Comparison of ENCODE assay signal across 8 cellular contexts in the genomic region with DNA sequence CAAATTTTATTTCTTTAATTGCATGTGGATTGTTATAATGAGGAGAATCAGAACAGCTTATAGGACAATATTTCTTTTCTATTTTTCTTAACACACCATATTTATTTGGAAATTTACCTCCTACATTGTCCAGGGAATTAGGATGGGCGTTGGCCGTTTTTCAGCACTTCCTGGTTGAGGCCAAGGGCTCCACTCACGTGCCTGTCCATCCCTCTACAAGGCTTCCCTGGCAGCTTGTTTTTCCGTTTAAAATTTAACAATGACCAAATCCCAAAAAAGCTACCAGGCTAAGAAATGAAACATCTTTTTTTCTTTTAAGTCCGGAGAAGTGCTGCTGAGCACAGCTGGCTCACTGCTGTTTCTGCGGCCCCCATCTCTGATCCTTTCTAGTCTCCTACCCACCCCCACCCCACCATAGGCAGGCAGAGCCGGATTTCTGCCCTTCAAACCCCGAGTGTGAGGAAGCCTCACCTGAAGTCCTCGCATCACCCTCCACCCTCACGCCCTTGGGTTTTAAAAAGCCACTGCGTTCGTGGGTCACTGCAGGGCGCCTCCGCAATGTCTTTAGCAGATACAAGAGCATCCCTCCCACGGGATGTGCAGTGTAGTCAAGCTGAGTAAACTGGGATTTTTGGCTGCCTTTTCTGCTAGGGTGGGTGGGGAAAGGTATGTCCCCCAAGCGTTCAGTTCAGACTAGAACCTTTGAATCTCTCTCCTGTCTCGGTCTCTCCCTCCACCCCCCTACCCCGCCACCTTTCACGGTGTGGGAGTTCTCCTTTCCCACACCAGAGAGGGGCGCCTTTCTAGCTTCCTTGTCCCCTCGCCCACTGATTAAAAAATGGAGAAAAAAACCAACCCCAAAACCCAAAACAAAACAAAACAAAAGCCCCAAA. TPM values are rescaled to one million over a fixed set of nuclear protein-coding genes. Genes with fewer than 3 reads are reported as not detected.
DNase-seq lines count a peak whose midpoint lies in the region; ATAC-seq, FAIRE-seq and TF ChIP-seq lines count a peak whose summit lies in the region.

No MANE protein-coding gene starts in this region.

- H3K4me1 Mint-ChIP-seq in CD4-positive, CD25-positive, alpha-beta regulatory T cell: peaks cover 4 to 48% (median 21%) of the 10 kb centered on the region in 4 donors
- H3K4me1 Mint-ChIP-seq in chondrocyte (ENCODE audit: low read depth): peaks cover 24% of the 10 kb centered on the region
- peaks cover 12% of the 10 kb centered on the region for H3K4me1 Mint-ChIP-seq in stimulated activated naive CD8-positive, alpha-beta T cell treated with anti-CD3 and anti-CD28 coated beads, Interleukin-15, Interleukin-2, amounts not matched to agents 100 ng/mL and 50 ng/mL, for 24 hours (ENCODE audit: low read depth)

- peak overlapping the region; percentile 83 for H3K4me3 ChIP-seq in CD4-positive, CD25-positive, alpha-beta regulatory T cell (ENCODE audit: low read depth, low read length)

- FAIRE-seq in GM19239 (lab: Jason Lieb, UNC): peak; percentile 77

- peak overlapping the region; percentile 94 to 97 (median 96) for H3K4me3 Mint-ChIP-seq in CD4-positive, CD25-positive, alpha-beta regulatory T cell
- peak overlapping the region; percentile 96 for H3K4me3 Mint-ChIP-seq in chondrocyte (ENCODE audit: unreplicated experiment)
- peak overlapping the region; percentile 86 for H3K4me3 Mint-ChIP-seq in stimulated activated naive CD8-positive, alpha-beta T cell treated with anti-CD3 and anti-CD28 coated beads, Interleukin-15, Interleukin-2, amounts not matched to agents 100 ng/mL and 50 ng/mL, for 24 hours

- H3K9me3 ChIP-seq in CD4-positive, CD25-positive, alpha-beta regulatory T cell (ENCODE audit: control insufficient read depth in 2 of 2, low read length in 2 of 2): no peaks in the 10 kb centered on the region

- H3K36me3 ChIP-seq in CD4-positive, CD25-positive, alpha-beta regulatory T cell (ENCODE audit: control insufficient read depth, insufficient read depth, low read length): no peaks in the 10 kb centered on the region

- peak; percentile 21 to 36 for ATAC-seq in CD4-positive, CD25-positive, alpha-beta regulatory T cell (ENCODE audit: low read depth in 2 of 2)
- ATAC-seq in HG03159 (IDR thresholded peaks at IDR 0.05; ENCODE audit: unreplicated experiment): no peak

- TF ChIP-seq CTCF in chondrocyte (IDR thresholded peaks at IDR 0.05): peak; percentile 49

- H3K27ac Mint-ChIP-seq in CD4-positive, CD25-positive, alpha-beta regulatory T cell: peak overlapping the region; percentile 84 to 97 (median 88)
- H3K27ac Mint-ChIP-seq in chondrocyte (ENCODE audit: unreplicated experiment): peak overlapping the region; percentile 92
- H3K27ac Mint-ChIP-seq in stimulated activated naive CD8-positive, alpha-beta T cell treated with anti-CD3 and anti-CD28 coated beads, Interleukin-15, Interleukin-2, amounts not matched to agents 100 ng/mL and 50 ng/mL, for 24 hours: peak overlapping the region; percentile 91

- peaks cover 0 to 3% (median 0%) of the 10 kb centered on the region in 7 donors for H3K9me3 Mint-ChIP-seq in CD4-positive, CD25-positive, alpha-beta regulatory T cell
- H3K9me3 Mint-ChIP-seq in chondrocyte (ENCODE audit: low read depth): no peaks in the 10 kb centered on the region
- no peaks in the 10 kb centered on the region for H3K9me3 Mint-ChIP-seq in stimulated activated naive CD8-positive, alpha-beta T cell treated with anti-CD3 and anti-CD28 coated beads, Interleukin-15, Interleukin-2, amounts not matched to agents 100 ng/mL and 50 ng/mL, for 24 hours

- peak in 1 of 3 donors; percentile 8 for DNase-seq in CD4-positive, CD25-positive, alpha-beta regulatory T cell
- DNase-seq in GM19239 (ENCODE audit: insufficient read length, low spot score): no peak
- peak; percentile 48 for DNase-seq in NCI-H69 (lab: John Stamatoyannopoulos, UW)
- no peak for DNase-seq in chondrocyte (ENCODE audit: low spot score)
- DNase-seq in left kidney (ENCODE audit: low read depth, low spot score): peak; percentile 24
- DNase-seq in SHP77 treated with DMSO at 0.1 percent for 48 hours (lab: John Stamatoyannopoulos, UW): no peak

- no peaks in the 10 kb centered on the region for H3K27me3 ChIP-seq in CD4-positive, CD25-positive, alpha-beta regulatory T cell (ENCODE audit: control insufficient read depth, insufficient read depth, low read length)

- H3K27ac ChIP-seq in CD4-positive, CD25-positive, alpha-beta regulatory T cell (ENCODE audit: insufficient read depth, low read length, poor library complexity, severe bottlenecking): peak overlapping the region; percentile 62

- no peaks in the 10 kb centered on the region for H3K36me3 Mint-ChIP-seq in CD4-positive, CD25-positive, alpha-beta regulatory T cell
- no peaks in the 10 kb centered on the region for H3K36me3 Mint-ChIP-seq in chondrocyte (ENCODE audit: low read depth)
- H3K36me3 Mint-ChIP-seq in stimulated activated naive CD8-positive, alpha-beta T cell treated with anti-CD3 and anti-CD28 coated beads, Interleukin-15, Interleukin-2, amounts not matched to agents 100 ng/mL and 50 ng/mL, for 24 hours (ENCODE audit: low read depth): no peaks in the 10 kb centered on the region

- H3K27me3 Mint-ChIP-seq in CD4-positive, CD25-positive, alpha-beta regulatory T cell: no peaks in the 10 kb centered on the region
- H3K27me3 Mint-ChIP-seq in chondrocyte (ENCODE audit: low read depth): no peaks in the 10 kb centered on the region
- H3K27me3 Mint-ChIP-seq in stimulated activated naive CD8-positive, alpha-beta T cell treated with anti-CD3 and anti-CD28 coated beads, Interleukin-15, Interleukin-2, amounts not matched to agents 100 ng/mL and 50 ng/mL, for 24 hours: peaks cover 25% of the 10 kb centered on the region

- peaks cover 21% of the 10 kb centered on the region for H3K4me1 ChIP-seq in CD4-positive, CD25-positive, alpha-beta regulatory T cell (ENCODE audit: control insufficient read depth, insufficient read depth, low read length, poor library complexity, severe bottlenecking)

RNA-seq across cellular contexts. Expression of gene FAR2, which starts 0.8 kb away (rescaled TPM):
- total RNA-seq in CD4-positive, CD25-positive, alpha-beta regulatory T cell: 12.6 TPM
- 10 to 100 TPM in 3 of 4 donors, 1 to 10 TPM in 1; 7.4 to 14.6 (median 12.2) TPM for polyA plus RNA-seq in CD4-positive, CD25-positive, alpha-beta regulatory T cell
- total RNA-seq in chondrocyte: 11.1 to 19.6 TPM (median 19.3 TPM) in 3 replicates

Comparison
In these comparisons a context has a peak if more than half of its experiments do, and no peak if none do; other contexts are left out.
1. DNase-seq: peak in NCI-H69 (single experiment) and left kidney (single experiment); none in GM19239 (single experiment), chondrocyte (single experiment) and SHP77 treated with DMSO at 0.1 percent for 48 hours (single experiment).
2. Peak in every context shown above with its lines, with median percentiles within 50 percentile points of each other: H3K27ac Mint-ChIP-seq and H3K4me3 Mint-ChIP-seq.